In genomic region chr19:23436944-23437343, GRCh38 we compare ENCODE assay signal across 13 cellular contexts. TPM values are rescaled to one million over a fixed set of nuclear protein-coding genes. Genes with fewer than 3 reads are reported as not detected.
DNase-seq lines count a peak whose midpoint lies in the region; ATAC-seq and TF ChIP-seq lines count a peak whose summit lies in the region.
"Had no signal": no experiment of that assay in that cellular context is flagged by ENCODE, and none has a peak within 500 bp of the region (broad histone marks: within the 10 kb centered on the region; RNA-seq: fewer than 3 reads in every experiment).

No MANE protein-coding gene starts in this region.

- no peak overlapping the region for H3K56ac ChIP-seq in mesendoderm (ENCODE audit: low read length)

- no CpG with 5 or more reads among the region's 4 CpGs for WGBS in mesendoderm (ENCODE audit: extremely low coverage, insufficient coverage, low lambda C conversion rate)
- 82% methylated on average over 4 of the region's 4 CpGs for WGBS in hepatocyte (ENCODE audit: low lambda C conversion rate, missing lambda C conversion rate)
- 80 to 86% methylated on average over 4 of the region's 4 CpGs for WGBS in upper lobe of left lung, 2 donors

- no peak overlapping the region for H2BK5ac ChIP-seq in mesendoderm (ENCODE audit: low read length)

- no peak overlapping the region for H2AK5ac ChIP-seq in mesendoderm (ENCODE audit: low read length)

- no peak overlapping the region for H3K9ac ChIP-seq in mesendoderm (ENCODE audit: low read length)

- no peak overlapping the region for H2BK15ac ChIP-seq in mesendoderm (replicated peaks; ENCODE audit: low read depth)

- H3K4me3 Mint-ChIP-seq in WTC11 = no peak overlapping the region
- H3K4me3 Mint-ChIP-seq: activated naive CD8-positive, alpha-beta T cell treated with anti-CD3 and anti-CD28 coated beads for 36 hours had no signal

- H3K27ac ChIP-seq in mesendoderm (ENCODE audit: low read depth, low read length) = no peak overlapping the region
- no peak overlapping the region for H3K27ac ChIP-seq in hepatocyte
- H3K27ac ChIP-seq in upper lobe of left lung = no peak overlapping the region
- H3K27ac ChIP-seq: 22Rv1, colonic mucosa had no signal

- H2BK120ac ChIP-seq in mesendoderm (ENCODE audit: low read depth, low read length) = no peak overlapping the region

- no peak overlapping the region for H4K8ac ChIP-seq in mesendoderm (ENCODE audit: low read depth, low read length)

- peak; percentile 72 for ATAC-seq in WTC11
- no peak for ATAC-seq in upper lobe of left lung (ENCODE audit: low FRiP score in 2 of 2)

- POLR2A ChIA-PET in WTC11 (lab: Charles Lee) = interaction anchor here (0.5 to 1.3 kb wide), 2 partner anchors 21 kb away, joined by 5 to 6 read pairs; no protein-coding TSS in a partner anchor

- no peaks in the 10 kb centered on the region for H4K20me1 ChIP-seq in hepatocyte (ENCODE audit: insufficient read depth, poor library complexity, severe bottlenecking)

- H3K36me3 Mint-ChIP-seq in WTC11 = peaks cover 57% of the 10 kb centered on the region

- H3K27me3 Mint-ChIP-seq in WTC11 (ENCODE audit: low read depth) = peaks cover 4% of the 10 kb centered on the region; the same call in 1 of the 2 replicates
- H3K27me3 Mint-ChIP-seq: activated naive CD8-positive, alpha-beta T cell treated with anti-CD3 and anti-CD28 coated beads for 36 hours had no signal

- H3K9me3 ChIP-seq in hepatocyte (ENCODE audit: low read depth) = no peaks in the 10 kb centered on the region
- peaks cover 0 to 22% (median 2%) of the 10 kb centered on the region in 4 donors for H3K9me3 ChIP-seq in upper lobe of left lung
- H3K9me3 ChIP-seq: colonic mucosa had no signal

- no peaks in the 10 kb centered on the region for H3K27me3 ChIP-seq in mesendoderm (ENCODE audit: insufficient read depth, low read length, poor library complexity)
- H3K27me3 ChIP-seq in hepatocyte = no peaks in the 10 kb centered on the region
- H3K27me3 ChIP-seq in upper lobe of left lung = no peaks in the 10 kb centered on the region
- H3K27me3 ChIP-seq: colonic mucosa had no signal

- no peaks in the 10 kb centered on the region for H3K36me3 ChIP-seq in mesendoderm (ENCODE audit: control insufficient read depth, insufficient read depth, low read length)
- no peaks in the 10 kb centered on the region for H3K36me3 ChIP-seq in hepatocyte (replicated peaks; ENCODE audit: insufficient read depth, low read depth)
- no peaks in the 10 kb centered on the region for H3K36me3 ChIP-seq in upper lobe of left lung
- H3K36me3 ChIP-seq: colonic mucosa had no signal

- H2AFZ ChIP-seq in hepatocyte = no peak overlapping the region

- no peak overlapping the region for H3K27ac Mint-ChIP-seq in WTC11
- H3K27ac Mint-ChIP-seq: activated naive CD8-positive, alpha-beta T cell treated with anti-CD3 and anti-CD28 coated beads for 36 hours had no signal

- H3K79me1 ChIP-seq in mesendoderm (ENCODE audit: low read length) = no peaks in the 10 kb centered on the region

- H3K9me3 Mint-ChIP-seq in WTC11 = peaks cover 74% of the 10 kb centered on the region

- TF ChIP-seq POLR2A in upper lobe of left lung (IDR thresholded peaks at IDR 0.05) = no peak

- H3K4me3 ChIP-seq in mesendoderm (ENCODE audit: low read length) (no peak overlapping the region), hepatocyte (no peak overlapping the region), upper lobe of left lung (no peak overlapping the region)
- H3K4me3 ChIP-seq: colonic mucosa had no signal

- H3K4me2 ChIP-seq in mesendoderm (ENCODE audit: low read length) (no peak overlapping the region), hepatocyte (no peak overlapping the region)

- H3K9me2 ChIP-seq in hepatocyte (replicated peaks; ENCODE audit: insufficient read depth) = no peaks in the 10 kb centered on the region

- CTCF ChIA-PET in WTC11 (lab: Charles Lee) = interaction anchor here (0.7 to 1.4 kb wide), 3 partner anchors 21 to 480 kb away, joined by 3 to 7 read pairs (median 4); no protein-coding TSS in a partner anchor

- H4K5ac ChIP-seq in mesendoderm (ENCODE audit: low read length) = no peak overlapping the region

- H3K23ac ChIP-seq in mesendoderm (ENCODE audit: low read length) = no peak overlapping the region

- H3K4me1 ChIP-seq in mesendoderm (ENCODE audit: control insufficient read depth, low read depth, low read length) = no peaks in the 10 kb centered on the region
- no peaks in the 10 kb centered on the region for H3K4me1 ChIP-seq in hepatocyte (ENCODE audit: insufficient read depth)
- H3K4me1 ChIP-seq in upper lobe of left lung = no peaks in the 10 kb centered on the region
- H3K4me1 ChIP-seq: colonic mucosa had no signal

- H3K4ac ChIP-seq in mesendoderm (ENCODE audit: low read depth, low read length) = no peak overlapping the region

- no peak overlapping the region for H3K18ac ChIP-seq in mesendoderm (ENCODE audit: low read length)

- no peaks in the 10 kb centered on the region for H3K4me1 Mint-ChIP-seq in WTC11
- H3K4me1 Mint-ChIP-seq: activated naive CD8-positive, alpha-beta T cell treated with anti-CD3 and anti-CD28 coated beads for 36 hours had no signal

- DNase-seq in DMS53 (lab: John Stamatoyannopoulos, UW) = peak; percentile 75
- DNase-seq in DMS53 treated with DMSO at 0.1 percent for 48 hours (lab: John Stamatoyannopoulos, UW; ENCODE audit: unreplicated experiment) = no peak
- peak; percentile 50 for DNase-seq in HuH-7 (ENCODE audit: low spot score)
- DNase-seq in WTC11 (ENCODE audit: low spot score) = peak; percentile 21
- peak; percentile 54 for DNase-seq in mesendoderm
- no peak for DNase-seq in hepatocyte (ENCODE audit: low spot score)
- no peak for DNase-seq in amygdala (lab: John Stamatoyannopoulos, UW)
- DNase-seq in upper lobe of left lung = no peak
- DNase-seq: activated naive CD8-positive, alpha-beta T cell treated with anti-CD3 and anti-CD28 coated beads for 36 hours; NCI-H446; Right ventricle myocardium superior had no signal

- no peaks in the 10 kb centered on the region for H3K79me2 ChIP-seq in mesendoderm (ENCODE audit: control insufficient read depth, insufficient read depth, low read length)
- no peaks in the 10 kb centered on the region for H3K79me2 ChIP-seq in hepatocyte

- TF ChIP-seq EP300 in upper lobe of left lung (IDR thresholded peaks at IDR 0.05) = no peak

- 0 out of 2 replicates have a peak, but pooled peaks have one; percentile 29 for TF ChIP-seq CTCF in WTC11 (IDR thresholded peaks at IDR 0.05)
- no peak for TF ChIP-seq CTCF in hepatocyte (IDR thresholded peaks at IDR 0.05; ENCODE audit: poor library complexity)
- no peak for TF ChIP-seq CTCF in upper lobe of left lung (IDR thresholded peaks at IDR 0.05)

TF ChIP-seq in WTC11, 78 proteins besides CTCF, POLR2A, EP300 and RAD21:
- no peak for TF ChIP-seq ZNF416 (CRISPR knock-in tag; IDR thresholded peaks at IDR 0.05)

RNA-seq across cellular contexts. Expression of gene ZNF91, which starts 41.7 kb away (rescaled TPM):
- total RNA-seq in WTC11 (2021) = 36.5 to 40.4 TPM (median 40.3 TPM) in 3 replicates
- polyA plus RNA-seq in mesendoderm (2013, experiment 1 of 2) = 18.3 TPM
- 18.2 TPM for polyA plus RNA-seq in mesendoderm (2013, experiment 2 of 2)
- 68.3 and 84.0 TPM in 2 replicates for total RNA-seq in hepatocyte
- polyA plus RNA-seq in hepatocyte = 19.0 and 25.2 TPM in 2 replicates
- 100 to 1,000 TPM in 2 of 6 donors, 10 to 100 TPM in 4; 37.2 to 134 (median 53.9) TPM for total RNA-seq in upper lobe of left lung

Comparison
In these comparisons a context has a peak if more than half of its experiments do, and no peak if none do; other contexts are left out.
1. DNase-seq: peak in DMS53 (single experiment), HuH-7 (single experiment), WTC11 (single experiment) and mesendoderm (single experiment); none in DMS53 treated with DMSO at 0.1 percent for 48 hours (single experiment), hepatocyte (single experiment), amygdala (0 of 56) and upper lobe of left lung (0 of 2).